In genomic region chr2:223537100-223537499, GRCh38 we compare ENCODE assay signal across 22 cellular contexts.
"Had no signal": no experiment of that assay in that cellular context is flagged by ENCODE, and none has a peak within 500 bp of the region (broad histone marks: within the 10 kb centered on the region; RNA-seq: fewer than 3 reads in every experiment).

No MANE protein-coding gene starts in this region.

- H3K27me3 Mint-ChIP-seq: activated B cell treated with CpG ODN at 0.5 μM for 24 hours; activated CD4-positive, alpha-beta T cell treated with anti-CD3 and anti-CD28 coated beads for 36 hours; dendritic cell treated with granulocyte-macrophage colony-stimulating factor and Interleukin-4, amounts not matched to agents 40 ng/mL and 50 ng/mL, for 4 days; stimulated activated naive CD8-positive, alpha-beta T cell treated with anti-CD3 and anti-CD28 coated beads, Interleukin-15, amount 100 ng/mL, for 72 hours had no signal

- FAIRE-seq: small intestine had no signal

- H3K27me3 ChIP-seq: ovary, right lobe of liver, tibial nerve had no signal

- H3K4me3 Mint-ChIP-seq: activated B cell treated with CpG ODN at 0.5 μM for 24 hours; activated CD4-positive, alpha-beta T cell treated with anti-CD3 and anti-CD28 coated beads for 36 hours; activated naive CD8-positive, alpha-beta T cell treated with anti-CD3 and anti-CD28 coated beads for 36 hours; activated T-cell treated with anti-CD3 and anti-CD28 coated beads, Interleukin-2, amount 50 U/mL, for 4 hours; dendritic cell treated with granulocyte-macrophage colony-stimulating factor and Interleukin-4, amounts not matched to agents 40 ng/mL and 50 ng/mL, for 4 days; naive B cell; stimulated activated effector memory CD8-positive, alpha-beta T cell treated with anti-CD3 and anti-CD28 coated beads, Interleukin-12 subunit alpha, Interleukin-12 subunit beta, amount 100 ng/mL, for 72 hours; stimulated activated naive CD8-positive, alpha-beta T cell treated with anti-CD3 and anti-CD28 coated beads, Interleukin-15, amount 100 ng/mL, for 72 hours; T-helper 1 cell treated with Interleukin-12 subunit alpha and Interleukin-12 subunit beta and Interleukin-4 antibody, amounts not matched to agents 30 μg/mL and 1 μg/mL, for 36 hours had no signal

- H3K9me3 Mint-ChIP-seq: activated B cell treated with CpG ODN at 0.5 μM for 24 hours; activated naive CD8-positive, alpha-beta T cell treated with anti-CD3 and anti-CD28 coated beads for 36 hours; activated T-cell treated with anti-CD3 and anti-CD28 coated beads, Interleukin-2, amount 50 U/mL, for 4 hours; activated T-helper 2 cell treated with anti-CD3 and anti-CD28 coated beads, Interferon-gamma antibody, Interleukin-2, Interleukin-4, amounts not matched to agents 10 μg/mL and 5 μg/mL and 100 μg/mL, durations not matched to agents 14 hours and 24 hours and 36 hours; dendritic cell treated with granulocyte-macrophage colony-stimulating factor and Interleukin-4, amounts not matched to agents 40 ng/mL and 50 ng/mL, for 4 days; stimulated activated effector memory CD8-positive, alpha-beta T cell treated with anti-CD3 and anti-CD28 coated beads, Interleukin-12 subunit alpha, Interleukin-12 subunit beta, amount 100 ng/mL, for 72 hours; T-helper 1 cell treated with Interleukin-12 subunit alpha and Interleukin-12 subunit beta and Interleukin-4 antibody, amounts not matched to agents 30 μg/mL and 1 μg/mL, for 36 hours had no signal

- H3K4me1 Mint-ChIP-seq: activated B cell treated with CpG ODN at 0.5 μM for 24 hours; activated CD4-positive, alpha-beta T cell treated with anti-CD3 and anti-CD28 coated beads for 36 hours; activated naive CD8-positive, alpha-beta T cell treated with anti-CD3 and anti-CD28 coated beads for 36 hours; naive B cell; stimulated activated effector memory CD8-positive, alpha-beta T cell treated with anti-CD3 and anti-CD28 coated beads, Interleukin-12 subunit alpha, Interleukin-12 subunit beta, amount 100 ng/mL, for 72 hours; stimulated activated naive CD8-positive, alpha-beta T cell treated with anti-CD3 and anti-CD28 coated beads, Interleukin-15, amount 100 ng/mL, for 72 hours had no signal

- H3K36me3 ChIP-seq: ovary, right lobe of liver, tibial nerve had no signal

- H3K4me3 ChIP-seq: ovary, right lobe of liver, tibial nerve had no signal

- H3K27ac ChIP-seq: right lobe of liver, tibial nerve had no signal

- H3K9me3 ChIP-seq: ovary, right lobe of liver, tibial nerve had no signal

- H3K27ac Mint-ChIP-seq: activated B cell treated with CpG ODN at 0.5 μM for 24 hours; activated CD4-positive, alpha-beta T cell treated with anti-CD3 and anti-CD28 coated beads for 36 hours; activated naive CD8-positive, alpha-beta T cell treated with anti-CD3 and anti-CD28 coated beads for 36 hours; activated T-helper 2 cell treated with anti-CD3 and anti-CD28 coated beads, Interferon-gamma antibody, Interleukin-2, Interleukin-4, amounts not matched to agents 10 μg/mL and 5 μg/mL and 100 μg/mL, durations not matched to agents 14 hours and 24 hours and 36 hours; dendritic cell treated with granulocyte-macrophage colony-stimulating factor and Interleukin-4, amounts not matched to agents 40 ng/mL and 50 ng/mL, for 4 days; naive B cell; stimulated activated effector memory CD8-positive, alpha-beta T cell treated with anti-CD3 and anti-CD28 coated beads, Interleukin-12 subunit alpha, Interleukin-12 subunit beta, amount 100 ng/mL, for 72 hours; stimulated activated naive CD8-positive, alpha-beta T cell treated with anti-CD3 and anti-CD28 coated beads, Interleukin-15, amount 100 ng/mL, for 72 hours; T-helper 1 cell treated with Interleukin-12 subunit alpha and Interleukin-12 subunit beta and Interleukin-4 antibody, amounts not matched to agents 30 μg/mL and 1 μg/mL, for 36 hours had no signal

- DNase-seq: activated B cell treated with CpG ODN at 0.5 μM for 24 hours; activated CD4-positive, alpha-beta T cell treated with anti-CD3 and anti-CD28 coated beads for 36 hours; activated CD4-positive, alpha-beta T cell treated with anti-CD3 and anti-CD28 coated beads, Interleukin-2, amount 50 U/mL, for 4 hours; activated CD8-positive, alpha-beta memory T cell treated with anti-CD3 and anti-CD28 coated beads, Interleukin-2, amount 50 U/mL, for 48 hours; activated naive CD4-positive, alpha-beta T cell treated with Interleukin-2 at 50 U/mL for 16 hours; activated naive CD8-positive, alpha-beta T cell treated with anti-CD3 and anti-CD28 coated beads for 36 hours; activated T-cell treated with anti-CD3 and anti-CD28 coated beads, Interleukin-2, amount 50 U/mL, for 4 hours; effector CD4-positive, alpha-beta T cell; erythroblast; foreskin melanocyte; hippocampal formation; naive B cell; ovary; right lobe of liver; small intestine; stimulated activated CD4-positive, alpha-beta T cell treated with anti-CD3 and anti-CD28 coated beads, Interleukin-2, amount 100 ng/mL, for 24 hours; stimulated activated naive CD8-positive, alpha-beta T cell treated with anti-CD3 and anti-CD28 coated beads, Interleukin-15, amount 100 ng/mL, for 72 hours had no signal

- H3K36me3 Mint-ChIP-seq: activated naive CD8-positive, alpha-beta T cell treated with anti-CD3 and anti-CD28 coated beads for 36 hours; naive B cell; stimulated activated effector memory CD8-positive, alpha-beta T cell treated with anti-CD3 and anti-CD28 coated beads, Interleukin-12 subunit alpha, Interleukin-12 subunit beta, amount 100 ng/mL, for 72 hours had no signal

- ATAC-seq: activated CD4-positive, alpha-beta T cell treated with anti-CD3 and anti-CD28 coated beads for 36 hours; activated T-cell treated with anti-CD3 and anti-CD28 coated beads, Interleukin-2, amount 50 U/mL, for 4 hours; right lobe of liver; stimulated activated effector memory CD8-positive, alpha-beta T cell treated with anti-CD3 and anti-CD28 coated beads, Interleukin-12 subunit alpha, Interleukin-12 subunit beta, amount 100 ng/mL, for 72 hours; stimulated activated naive CD8-positive, alpha-beta T cell treated with anti-CD3 and anti-CD28 coated beads, Interleukin-15, amount 100 ng/mL, for 72 hours had no signal
